Comparison of ENCODE assay signal across 16 cellular contexts in genomic region chr5:143554918-143555477, GRCh38.
DNase-seq lines count a peak whose midpoint lies in the region; ATAC-seq, FAIRE-seq and TF ChIP-seq lines count a peak whose summit lies in the region.
"Had no signal": no experiment of that assay in that cellular context is flagged by ENCODE, and none has a peak within 500 bp of the region (broad histone marks: within the 10 kb centered on the region; RNA-seq: fewer than 3 reads in every experiment).

No MANE protein-coding gene starts in this region.

- H3K4me1 ChIP-seq in K562 (replicated peaks in 1 of 2; ENCODE audit: control insufficient read depth in 2 of 2, insufficient read depth in 2 of 2, low read length in 2 of 2) (no peaks in the 10 kb centered on the region), HepG2 (ENCODE audit: insufficient read depth, low read length) (peaks cover 72% of the 10 kb centered on the region), SJCRH30 (peaks cover 10% of the 10 kb centered on the region; the same call in 1 of the 2 replicates)

- FAIRE-seq in K562 (lab: Jason Lieb, UNC) (no peak), HepG2 (lab: Jason Lieb, UNC) (peak; percentile 86)
- FAIRE-seq: D721Med had no signal

- ATAC-seq in K562, result no peak
- ATAC-seq in HepG2, result peak; percentile 94
- ATAC-seq in HG02610 (IDR thresholded peaks at IDR 0.05; ENCODE audit: unreplicated experiment), result no peak
- ATAC-seq: Right ventricle myocardium inferior had no signal

- H4K20me1 ChIP-seq in K562 (replicated peaks; ENCODE audit: control insufficient read depth, insufficient read depth, low read length) (no peaks in the 10 kb centered on the region), HepG2 (ENCODE audit: insufficient read depth, low read length) (no peaks in the 10 kb centered on the region)

- no peaks in the 10 kb centered on the region for H3K9me1 ChIP-seq in K562 (ENCODE audit: control insufficient read depth, insufficient read depth, low read length)

- DNase-seq in CD1c-positive myeloid dendritic cell (ENCODE audit: extremely low spot score) (peak; percentile 58), NB4 (ENCODE audit: low read depth) (peak; percentile 79), K562 (ENCODE audit: extremely low read depth in 1 of 4, low spot score in 3 of 4) (no peak), HepG2 (ENCODE audit: low spot score) (peak; percentile 93), SJCRH30 (no peak), SHP77 treated with DMSO at 0.1 percent for 48 hours (lab: John Stamatoyannopoulos, UW) (no peak), NCI-H69 (lab: John Stamatoyannopoulos, UW) (no peak)
- DNase-seq: activated naive CD4-positive, alpha-beta T cell; cerebellar nuclear complex; esophagus squamous epithelium; midbrain; NCI-H510A; stimulated activated CD4-positive, alpha-beta T cell treated with anti-CD3 and anti-CD28 coated beads, Interleukin-2, amount 100 ng/mL, for 24 hours had no signal

- H3K9me3 ChIP-seq in K562 (replicated peaks; ENCODE audit: control insufficient read depth, insufficient read depth, low read depth, low read length), result no peaks in the 10 kb centered on the region
- no peaks in the 10 kb centered on the region for H3K9me3 ChIP-seq in HepG2 (ENCODE audit: low read length)
- H3K9me3 ChIP-seq in SJCRH30 (replicated peaks), result 0 out of 2 replicates have a peak, but pooled peaks cover 2% of the 10 kb centered on the region
- H3K9me3 ChIP-seq: esophagus squamous epithelium had no signal

- WGBS in K562 (ENCODE audit: insufficient coverage, low coverage, missing lambda C conversion rate), result 3% methylated on average over 4 of the region's 4 CpGs
- 0% methylated on average over 4 of the region's 4 CpGs for WGBS in HepG2 (ENCODE audit: low lambda C conversion rate)

- TF ChIP-seq POLR2A in NB4 (IDR thresholded peaks at IDR 0.05; ENCODE audit: extremely low read depth, insufficient read length) (no peak), K562 (conservative IDR thresholded peaks at IDR 0.05) (no peak), HepG2 (IDR thresholded peaks at IDR 0.05; ENCODE audit: insufficient read depth in 1 of 2, low read depth in 2 of 2, low read length in 2 of 2) (no peak)

- POLR2A ChIA-PET in K562 (lab: Yijun Ruan, JAX), result no interaction called here
- POLR2A ChIA-PET in HepG2 (lab: Yijun Ruan, JAX), result interaction anchor here (1.0 to 2.2 kb wide), 8 partner anchors 8 to 51 kb away, joined by 3 to 13 read pairs (median 6); no protein-coding TSS in a partner anchor

- no peak for TF ChIP-seq RAD21 in K562 (CRISPR knock-in tag; conservative IDR thresholded peaks at IDR 0.05 in 1 of 2, IDR thresholded peaks at IDR 0.05 in 1 of 2)
- 0 out of 2 replicates have a peak, but pooled peaks have one; percentile 20 for TF ChIP-seq RAD21 in HepG2 (CRISPR knock-in tag; IDR thresholded peaks at IDR 0.05)

- H3K27ac ChIP-seq in K562 (ENCODE audit: extremely low read depth, low read depth, low read length), result no peak overlapping the region
- peak overlapping the region; percentile 78 for H3K27ac ChIP-seq in HepG2 (ENCODE audit: extremely low read length, insufficient read depth, low read length)
- H3K27ac ChIP-seq in SJCRH30, result no peak overlapping the region
- H3K27ac ChIP-seq: esophagus squamous epithelium had no signal

- H3K4me3 ChIP-seq in NB4 (ENCODE audit: low read depth, low read length) (no peak overlapping the region), K562 (no peak overlapping the region), HepG2 (replicated peaks in 1 of 3; ENCODE audit: insufficient read depth in 1 of 3, low read depth in 2 of 3, low read length in 3 of 3) (peak overlapping the region in 1 of 3 experiments; percentile 0; a peak in 1 of 6 replicates), SJCRH30 (no peak overlapping the region)
- H3K4me3 ChIP-seq: esophagus squamous epithelium had no signal

- H3K9ac ChIP-seq in K562 (ENCODE audit: insufficient read depth in 1 of 2, low read depth in 2 of 2, low read length in 2 of 2), result no peak overlapping the region
- H3K9ac ChIP-seq in HepG2 (ENCODE audit: insufficient read depth, low read depth, low read length), result peak overlapping the region; percentile 14; the same call in 1 of the 2 replicates

- CTCF ChIA-PET in K562 (lab: Yijun Ruan, JAX; ENCODE audit: low intra/inter-chr PET ratio), result no interaction called here
- CTCF ChIA-PET in HepG2 (lab: Yijun Ruan, JAX; ENCODE audit: low intra/inter-chr PET ratio, low total read pairs), result interaction anchor here (1.0 kb wide), 1 partner anchor 40 kb away, joined by 3 read pairs; no protein-coding TSS in a partner anchor

- intact Hi-C loops in K562 (cut with micrococcal nuclease), result no loop called here
- intact Hi-C loops in HepG2 (cut with micrococcal nuclease; ENCODE audit: unreplicated experiment), result loop anchor here (2.0 kb wide), 1 partner anchor 46 kb away; no protein-coding TSS in a partner anchor

- H3K4me2 ChIP-seq in K562 (ENCODE audit: insufficient read depth, low read length) (no peak overlapping the region), HepG2 (ENCODE audit: low read depth, low read length) (peak overlapping the region; percentile 39)

- no peaks in the 10 kb centered on the region for H3K36me3 ChIP-seq in K562 (ENCODE audit: control insufficient read depth, insufficient read depth, low read length)
- H3K36me3 ChIP-seq in HepG2 (replicated peaks in 1 of 2; ENCODE audit: control insufficient read depth in 1 of 2, insufficient read depth in 2 of 2, low read length in 2 of 2), result no peaks in the 10 kb centered on the region
- no peaks in the 10 kb centered on the region for H3K36me3 ChIP-seq in SJCRH30
- H3K36me3 ChIP-seq: esophagus squamous epithelium had no signal

- H2AFZ ChIP-seq in K562 (ENCODE audit: low read depth, low read length) (no peak overlapping the region), HepG2 (ENCODE audit: low read length) (no peak overlapping the region)

- TF ChIP-seq EP300 in K562 (IDR thresholded peaks at IDR 0.05; ENCODE audit: low read length) (no peak), HepG2 (IDR thresholded peaks at IDR 0.05; ENCODE audit: low read depth in 2 of 2, low read length in 2 of 2) (peak; percentile 99), HepG2 (CRISPR knock-in tag; IDR thresholded peaks at IDR 0.05; ENCODE audit: borderline replicate concordance) (peak; percentile 98)

- BruUV-seq in K562 (replicated peaks; lab: Mats Ljungman, UMichigan), result no TSS peak
- no TSS peak for BruUV-seq in HepG2 (replicated peaks; lab: Mats Ljungman, UMichigan)

- in situ Hi-C loops in K562 (cut with MboI), result no loop called here
- in situ Hi-C loops in HepG2 (cut with HindIII; ENCODE audit: extremely low pct_ligation_motif_present, low pct_unique_long_range_greater_than_20kb), result no loop called here

- no peaks in the 10 kb centered on the region; a peak in 1 of 5 replicates for H3K27me3 ChIP-seq in K562 (ENCODE audit: control insufficient read depth in 2 of 2, insufficient read depth in 2 of 2, low read length in 2 of 2)
- no peaks in the 10 kb centered on the region for H3K27me3 ChIP-seq in HepG2 (ENCODE audit: control insufficient read depth in 1 of 2, insufficient read depth in 2 of 2, low read length in 2 of 2)
- H3K27me3 ChIP-seq in SJCRH30, result no peaks in the 10 kb centered on the region
- H3K27me3 ChIP-seq: esophagus squamous epithelium had no signal

- TF ChIP-seq CTCF in NB4 (IDR thresholded peaks at IDR 0.05; ENCODE audit: low read depth, low read length) (no peak), K562 (IDR thresholded peaks at IDR 0.05 in 2 of 3, conservative IDR thresholded peaks at IDR 0.05 in 1 of 3; ENCODE audit: insufficient read depth in 2 of 3, low read depth in 1 of 3, low read length in 3 of 3) (no peak), HepG2 (CRISPR knock-in tag; IDR thresholded peaks at IDR 0.05) (no peak)

- H3K79me2 ChIP-seq in K562 (ENCODE audit: control insufficient read depth, insufficient read depth, low read length), result no peaks in the 10 kb centered on the region
- H3K79me2 ChIP-seq in HepG2 (ENCODE audit: insufficient read depth, low read length), result no peaks in the 10 kb centered on the region

TF ChIP-seq in K562, 482 proteins besides CTCF, POLR2A, EP300 and RAD21:
- TF ChIP-seq CEBPG (CRISPR knock-in tag; IDR thresholded peaks at IDR 0.05), result no peak
- TF ChIP-seq CEBPG (tag; conservative IDR thresholded peaks at IDR 0.05 in 1 of 2, IDR thresholded peaks at IDR 0.05 in 1 of 2), result peak; percentile 78 to 84
- TF ChIP-seq KDM4B (IDR thresholded peaks at IDR 0.05; ENCODE audit: borderline replicate concordance in 2 of 2, low read depth in 1 of 2), result no peak
- peak; percentile 56 for TF ChIP-seq CEBPB (tag; IDR thresholded peaks at IDR 0.05)

TF ChIP-seq in HepG2, 621 proteins besides CTCF, POLR2A, EP300 and RAD21 (continues in another document):
- TF ChIP-seq ZBTB20 (CRISPR knock-in tag; IDR thresholded peaks at IDR 0.05; ENCODE audit: borderline replicate concordance, low read depth) (peak; percentile 100), ZNF775 (CRISPR knock-in tag; IDR thresholded peaks at IDR 0.05; ENCODE audit: borderline replicate concordance) (no peak), WIZ (CRISPR knock-in tag; IDR thresholded peaks at IDR 0.05) (peak; percentile 37; the same call in 1 of the 2 replicates)

Comparison
In these comparisons a context has a peak if more than half of its experiments do, and no peak if none do; other contexts are left out.
1. DNase-seq: peak in CD1c-positive myeloid dendritic cell (single experiment), NB4 (single experiment) and HepG2 (single experiment); none in K562 (0 of 4), SJCRH30 (0 of 2), SHP77 treated with DMSO at 0.1 percent for 48 hours (single experiment) and NCI-H69 (single experiment).